ENCODE assay signal across 1 cellular context in the genomic region with DNA sequence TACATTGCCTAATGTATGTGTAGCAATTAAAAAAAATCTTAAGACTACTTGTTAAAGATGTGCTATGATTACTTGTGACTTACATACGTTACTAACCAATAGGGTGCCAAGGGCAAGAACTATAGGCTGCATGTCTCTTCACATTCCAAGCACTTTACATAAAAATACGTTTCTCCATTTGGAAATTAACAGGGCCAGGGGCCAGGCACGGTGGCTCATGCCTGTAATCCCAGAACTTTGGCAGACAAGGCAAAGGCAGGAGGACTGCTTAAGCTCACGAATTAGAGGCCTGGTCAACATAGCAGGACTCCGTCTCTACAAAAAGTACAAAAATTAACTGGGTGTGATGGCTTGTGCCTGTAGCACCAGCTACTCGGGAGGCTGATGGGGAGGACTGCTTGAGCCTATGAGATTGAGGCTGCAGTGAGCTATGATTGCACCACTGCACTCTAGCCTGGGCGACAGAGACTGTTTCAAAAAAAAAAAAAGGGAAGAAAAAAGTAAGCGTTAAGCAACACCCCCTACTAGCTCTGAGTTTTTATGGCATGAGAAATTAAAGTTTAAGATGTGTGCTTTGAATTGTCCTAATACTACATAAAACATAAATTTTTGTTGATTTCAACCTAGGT.
TF ChIP-seq lines count a peak whose summit lies in the region.

No MANE protein-coding gene starts in this region.

TF ChIP-seq in HepG2, 621 proteins besides CTCF, POLR2A, EP300 and RAD21:
- TF ChIP-seq LRRFIP1 (CRISPR knock-in tag; conservative IDR thresholded peaks at IDR 0.05) (no peak), ZNF597 (CRISPR knock-in tag; IDR thresholded peaks at IDR 0.05) (no peak), GRHL1 (CRISPR knock-in tag; conservative IDR thresholded peaks at IDR 0.05) (no peak), ZNF124 (CRISPR knock-in tag; IDR thresholded peaks at IDR 0.05) (no peak), SP4 (CRISPR knock-in tag; IDR thresholded peaks at IDR 0.05) (no peak), ATF2 (CRISPR knock-in tag; IDR thresholded peaks at IDR 0.05) (no peak), ZNF224 (CRISPR knock-in tag; IDR thresholded peaks at IDR 0.05) (no peak), FIP1L1 (IDR thresholded peaks at IDR 0.05; ENCODE audit: borderline replicate concordance, insufficient read depth, low read depth, low read length) (no peak), SP2 (CRISPR knock-in tag; IDR thresholded peaks at IDR 0.05) (no peak), ZNF678 (CRISPR knock-in tag; IDR thresholded peaks at IDR 0.05) (no peak), ZNF709 (CRISPR knock-in tag; IDR thresholded peaks at IDR 0.05) (no peak)
